ENCODE assay signal across 9 cellular contexts in the genomic region with DNA sequence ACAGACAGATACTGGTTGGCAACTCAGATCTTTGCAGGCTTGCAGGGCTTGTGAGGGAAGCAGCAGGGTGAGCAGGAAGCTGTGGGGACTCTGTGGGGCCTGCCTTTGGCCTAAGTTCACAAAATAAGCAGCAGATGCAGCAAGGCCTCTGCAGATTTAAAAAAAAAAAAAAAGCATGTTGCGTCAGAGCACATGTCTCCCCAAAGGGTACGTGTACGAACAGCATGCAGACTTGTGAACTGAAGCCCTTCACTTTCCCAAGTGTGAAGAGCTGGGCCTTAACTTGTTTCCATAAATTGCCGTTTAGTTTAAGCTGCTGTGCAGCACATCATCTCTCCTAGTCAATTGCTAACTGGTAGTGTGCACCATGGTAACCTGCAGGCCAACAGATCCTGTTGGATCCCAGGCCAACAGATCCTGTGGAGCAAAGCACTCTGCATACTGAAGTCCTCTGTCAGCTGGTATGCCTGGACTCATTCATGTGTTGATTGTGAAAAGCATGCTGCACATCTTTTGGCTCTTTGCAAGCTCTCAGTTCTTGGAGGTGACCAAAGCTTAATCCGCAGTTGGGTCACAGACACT. TPM values are rescaled to one million over a fixed set of nuclear protein-coding genes. Genes with fewer than 3 reads are reported as not detected.
DNase-seq lines count a peak whose midpoint lies in the region; ATAC-seq lines count a peak whose summit lies in the region.
"Had no signal": no experiment of that assay in that cellular context is flagged by ENCODE, and none has a peak within 500 bp of the region (broad histone marks: within the 10 kb centered on the region; RNA-seq: fewer than 3 reads in every experiment).

No MANE protein-coding gene starts in this region.

- peak overlapping the region in 1 of 2 experiments; percentile 39 for H3K14ac ChIP-seq in mesenchymal stem cell (ENCODE audit: low read length in 2 of 2)

- ATAC-seq in GM19324 (IDR thresholded peaks at IDR 0.05; ENCODE audit: low FRiP score, unreplicated experiment): no peak
- no peak for ATAC-seq in HG02798 (IDR thresholded peaks at IDR 0.05; ENCODE audit: poor library complexity, unreplicated experiment)

- H3K9me3 Mint-ChIP-seq in activated naive CD4-positive, alpha-beta T cell treated with anti-CD3 and anti-CD28 coated beads, Interleukin-2, amount 50 U/mL, for 24 hours: no peaks in the 10 kb centered on the region

- H3K23ac ChIP-seq in mesenchymal stem cell (ENCODE audit: low read length in 2 of 2): no peak overlapping the region

- no peaks in the 10 kb centered on the region for H3K79me1 ChIP-seq in mesenchymal stem cell (replicated peaks; ENCODE audit: low read length, poor library complexity, severe bottlenecking)

- no peaks in the 10 kb centered on the region for H3K27me3 Mint-ChIP-seq in activated naive CD4-positive, alpha-beta T cell treated with anti-CD3 and anti-CD28 coated beads, Interleukin-2, amount 50 U/mL, for 24 hours

- H2BK12ac ChIP-seq in mesenchymal stem cell (ENCODE audit: low read length in 2 of 2): no peak overlapping the region

- no peak overlapping the region for H2BK120ac ChIP-seq in mesenchymal stem cell (ENCODE audit: low read depth, low read length)

- no peak overlapping the region for H4K91ac ChIP-seq in mesenchymal stem cell (ENCODE audit: low read length)

- no peak overlapping the region for H3K4me3 ChIP-seq in mesenchymal stem cell (ENCODE audit: insufficient read depth in 1 of 2, low read depth in 1 of 2, low read length in 2 of 2)

- H3K27ac ChIP-seq in mesenchymal stem cell (ENCODE audit: low read length, poor library complexity, severe bottlenecking): no peak overlapping the region

- H3K4ac ChIP-seq in mesenchymal stem cell (ENCODE audit: low read depth in 1 of 2, low read length in 2 of 2): no peak overlapping the region

- no peak overlapping the region for H2BK5ac ChIP-seq in mesenchymal stem cell (ENCODE audit: low read depth, low read length, poor library complexity, severe bottlenecking)

- no peak overlapping the region for H2BK15ac ChIP-seq in mesenchymal stem cell (ENCODE audit: low read depth, poor library complexity, severe bottlenecking)

- H3K4me3 Mint-ChIP-seq in activated naive CD4-positive, alpha-beta T cell treated with anti-CD3 and anti-CD28 coated beads, Interleukin-2, amount 50 U/mL, for 24 hours: peak overlapping the region; percentile 51

- no peak overlapping the region for H2AFZ ChIP-seq in mesenchymal stem cell (ENCODE audit: low read depth, low read length)

- no peaks in the 10 kb centered on the region for H3K36me3 Mint-ChIP-seq in activated naive CD4-positive, alpha-beta T cell treated with anti-CD3 and anti-CD28 coated beads, Interleukin-2, amount 50 U/mL, for 24 hours

- peak overlapping the region; percentile 46 for H2AK5ac ChIP-seq in mesenchymal stem cell (ENCODE audit: low read length, severe bottlenecking)

- peak overlapping the region; percentile 93 for H3K27ac Mint-ChIP-seq in activated naive CD4-positive, alpha-beta T cell treated with anti-CD3 and anti-CD28 coated beads, Interleukin-2, amount 50 U/mL, for 24 hours

- no peak overlapping the region for H3K9ac ChIP-seq in mesenchymal stem cell (ENCODE audit: low read length)

- H4K8ac ChIP-seq in mesenchymal stem cell (ENCODE audit: low read length): peak overlapping the region; percentile 56

- no peaks in the 10 kb centered on the region for H3K9me3 ChIP-seq in mesenchymal stem cell (ENCODE audit: control insufficient read depth, low read length)

- no peaks in the 10 kb centered on the region for H3K27me3 ChIP-seq in mesenchymal stem cell (ENCODE audit: control insufficient read depth in 1 of 2, insufficient read depth in 1 of 2, low read length in 2 of 2)

- H3K18ac ChIP-seq in mesenchymal stem cell (ENCODE audit: low read depth in 1 of 2, low read length in 2 of 2): no peak overlapping the region

- no peak overlapping the region for H3K4me2 ChIP-seq in mesenchymal stem cell (ENCODE audit: low read length, poor library complexity, severe bottlenecking)

- peaks cover 68% of the 10 kb centered on the region for H3K4me1 Mint-ChIP-seq in activated naive CD4-positive, alpha-beta T cell treated with anti-CD3 and anti-CD28 coated beads, Interleukin-2, amount 50 U/mL, for 24 hours

- peak; percentile 44 for DNase-seq in ELF-1 (ENCODE audit: low read depth, low spot score)
- DNase-seq in MV-4-11 (lab: John Stamatoyannopoulos, UW): peak; percentile 92
- DNase-seq in mesenchymal stem cell: peak; percentile 21
- no peak for DNase-seq in cerebellum (ENCODE audit: low spot score)
- DNase-seq in HK-2 (ENCODE audit: unreplicated experiment): no peak
- DNase-seq: RPMI8226 had no signal

- H3K4me1 ChIP-seq in mesenchymal stem cell (ENCODE audit: control insufficient read depth, insufficient read depth, low read depth, low read length): peaks cover 11% of the 10 kb centered on the region

- WGBS in mesenchymal stem cell: 87% methylated on average over 5 of the region's 5 CpGs

- no peaks in the 10 kb centered on the region for H3K36me3 ChIP-seq in mesenchymal stem cell (ENCODE audit: control insufficient read depth in 1 of 2, insufficient read depth in 2 of 2, low read depth in 1 of 2, low read length in 2 of 2)

RNA-seq across cellular contexts. Expression of a gene that starts 10.8 kb away (rescaled TPM):
- 48.5 TPM for polyA plus RNA-seq in mesenchymal stem cell (2013, experiment 1 of 2)
- 47.3 TPM for polyA plus RNA-seq in mesenchymal stem cell (2013, experiment 2 of 2)
- 61.5 TPM for total RNA-seq in cerebellum

Comparison
In these comparisons a context has a peak if more than half of its experiments do, and no peak if none do; other contexts are left out.
1. DNase-seq: peak in ELF-1 (single experiment), MV-4-11 (single experiment) and mesenchymal stem cell (single experiment); none in cerebellum (single experiment) and HK-2 (single experiment).